In the genomic region with DNA sequence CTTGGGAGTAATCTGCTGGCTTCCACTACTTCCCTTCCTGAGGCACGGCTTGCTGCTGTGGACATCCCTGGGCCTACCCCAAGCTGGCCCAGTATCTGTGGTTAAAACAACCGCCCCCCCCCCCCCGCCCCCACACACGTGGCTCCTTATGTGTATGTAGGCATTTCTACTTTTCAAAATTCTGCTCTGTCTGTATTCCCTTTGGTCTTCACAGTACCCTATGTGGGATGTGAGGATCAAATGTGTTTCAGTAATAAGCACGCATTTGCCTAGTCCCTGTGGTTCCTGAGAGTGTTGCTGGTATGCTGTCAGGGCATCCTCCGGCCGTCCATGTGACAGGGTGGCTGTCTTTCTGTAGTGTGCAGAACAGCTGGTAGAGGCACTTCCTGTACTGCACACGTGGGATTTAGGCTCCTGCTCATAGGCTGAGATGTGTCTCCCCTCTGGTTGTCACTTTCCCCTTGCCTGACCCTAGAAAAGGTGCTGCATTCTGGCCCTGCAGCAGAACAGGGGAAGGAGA, we compare ENCODE assay signal across 8 cellular contexts. TPM values are rescaled to one million over a fixed set of nuclear protein-coding genes. Genes with fewer than 3 reads are reported as not detected.
DNase-seq lines count a peak whose midpoint lies in the region; ATAC-seq lines count a peak whose summit lies in the region.

No MANE protein-coding gene starts in this region.

- H3K36me3 Mint-ChIP-seq in central memory CD8-positive, alpha-beta T cell (ENCODE audit: insufficient read depth): peaks cover 7% of the 10 kb centered on the region

- peaks cover 24% of the 10 kb centered on the region for H3K4me1 Mint-ChIP-seq in central memory CD8-positive, alpha-beta T cell

- peak overlapping the region; percentile 80 for H3K27ac Mint-ChIP-seq in central memory CD8-positive, alpha-beta T cell (ENCODE audit: low read depth)

- DNase-seq in GDM1 (lab: John Stamatoyannopoulos, UW) (peak; percentile 72), T-helper 2 cell (peak in 4 of 5 experiments; percentile 13 to 86 (median 40)), NCI-H1436 (lab: John Stamatoyannopoulos, UW) (no peak), ureter (ENCODE audit: low spot score) (no peak)
- DNase-seq in central memory CD8-positive, alpha-beta T cell (ENCODE audit: low spot score in 2 of 2): no peak
- peak; percentile 22 to 56 for DNase-seq in stimulated activated CD4-positive, alpha-beta T cell treated with anti-CD3 and anti-CD28 coated beads, Interleukin-4, amount 100 ng/mL, for 4 hours

- peak overlapping the region; percentile 77 for H3K4me3 Mint-ChIP-seq in central memory CD8-positive, alpha-beta T cell

- ATAC-seq in GM21360 (IDR thresholded peaks at IDR 0.05; ENCODE audit: unreplicated experiment) (peak; percentile 53), HG03575 (IDR thresholded peaks at IDR 0.05; ENCODE audit: extremely low read depth, insufficient number of reproducible peaks, low FRiP score, unreplicated experiment) (peak; percentile 55)
- ATAC-seq in central memory CD8-positive, alpha-beta T cell (replicated peaks; ENCODE audit: extremely low read depth, poor library complexity, severe bottlenecking): peak; percentile 74

- no peaks in the 10 kb centered on the region for H3K9me3 Mint-ChIP-seq in central memory CD8-positive, alpha-beta T cell

- peaks cover under 1% of the 10 kb centered on the region for H3K27me3 Mint-ChIP-seq in central memory CD8-positive, alpha-beta T cell

RNA-seq across cellular contexts. Expression of a gene that starts 2.2 kb away (rescaled TPM):
- 2.3 TPM for total RNA-seq in ureter

RNA-seq across cellular contexts. Expression of a gene that starts 24.3 kb away (rescaled TPM):
- 54.0 TPM for total RNA-seq in ureter

Comparison
In these comparisons a context has a peak if more than half of its experiments do, and no peak if none do; other contexts are left out.
1. DNase-seq: peak in GDM1 (single experiment), T-helper 2 cell (4 of 5) and stimulated activated CD4-positive, alpha-beta T cell treated with anti-CD3 and anti-CD28 coated beads, Interleukin-4, amount 100 ng/mL, for 4 hours (2 of 2); none in central memory CD8-positive, alpha-beta T cell (0 of 2), NCI-H1436 (single experiment) and ureter (single experiment).
2. Peak in every context shown above with its lines, with median percentiles within 50 percentile points of each other: ATAC-seq.